ENCODE assay signal across 15 cellular contexts in the genomic region with DNA sequence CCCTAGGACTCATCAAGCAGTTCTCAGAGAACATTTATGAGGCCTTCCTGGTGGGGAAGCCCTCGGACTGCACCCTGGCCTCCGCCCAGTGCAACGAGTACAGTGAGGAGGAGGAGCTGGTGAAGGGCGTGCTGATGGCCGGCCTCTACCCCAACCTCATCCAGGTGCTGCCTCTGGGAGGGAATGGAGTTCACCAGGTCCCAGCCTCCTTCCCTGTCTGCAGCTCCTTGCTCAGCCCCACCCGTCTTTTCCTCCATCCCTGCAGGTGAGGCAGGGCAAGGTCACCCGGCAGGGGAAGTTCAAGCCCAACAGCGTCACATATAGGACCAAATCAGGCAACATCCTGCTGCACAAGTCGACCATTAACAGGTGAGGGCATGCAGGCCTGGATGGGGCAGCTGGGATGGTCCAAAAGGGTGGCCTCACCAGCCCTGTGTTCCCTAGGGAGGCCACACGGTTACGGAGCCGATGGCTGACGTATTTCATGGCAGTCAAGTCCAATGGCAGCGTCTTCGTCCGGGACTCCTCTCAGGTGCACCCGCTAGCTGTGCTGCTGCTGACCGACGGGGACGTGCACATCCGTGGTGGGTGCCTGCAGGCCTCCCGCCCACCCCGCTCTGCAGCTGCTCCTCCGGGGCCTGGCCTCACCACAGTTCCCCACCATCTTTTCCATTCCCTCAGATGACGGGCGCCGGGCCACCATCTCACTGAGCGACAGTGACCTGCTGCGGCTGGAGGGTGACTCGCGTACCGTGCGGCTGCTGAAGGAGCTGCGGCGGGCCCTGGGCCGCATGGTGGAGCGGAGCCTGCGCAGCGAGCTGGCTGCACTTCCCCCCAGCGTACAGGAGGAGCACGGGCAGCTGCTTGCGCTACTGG. TPM values are rescaled to one million over a fixed set of nuclear protein-coding genes. Genes with fewer than 3 reads are reported as not detected.
DNase-seq lines count a peak whose midpoint lies in the region; ATAC-seq, FAIRE-seq and TF ChIP-seq lines count a peak whose summit lies in the region.
"Had no signal": no experiment of that assay in that cellular context is flagged by ENCODE, and none has a peak within 500 bp of the region (broad histone marks: within the 10 kb centered on the region; RNA-seq: fewer than 3 reads in every experiment).

No MANE protein-coding gene starts in this region.

- TF ChIP-seq CTCF in GM23338 (conservative IDR thresholded peaks at IDR 0.05; ENCODE audit: low read depth in 2 of 2) (no peak), SK-N-SH (IDR thresholded peaks at IDR 0.05) (no peak), kidney (IDR thresholded peaks at IDR 0.05; ENCODE audit: borderline replicate concordance, extremely low read depth, insufficient read depth) (no peak), psoas muscle (IDR thresholded peaks at IDR 0.05) (no peak)

- H3K36me3 Mint-ChIP-seq in GM23338 (ENCODE audit: low read depth): peaks cover 77% of the 10 kb centered on the region

- DNase-seq in GM23338 (ENCODE audit: low spot score): no peak
- DNase-seq in SK-N-SH: peak; percentile 35
- peak; percentile 73 for DNase-seq in kidney
- no peak for DNase-seq in psoas muscle
- DNase-seq in globus pallidus (ENCODE audit: low spot score): no peak
- no peak for DNase-seq in NCI-H1417 (lab: John Stamatoyannopoulos, UW)
- DNase-seq: activated CD4-positive, CD25-positive, alpha-beta regulatory T cell; activated gamma-delta T cell treated with Interleukin-2 at 50 U/mL for 16 hours; MM.1S; NCI-H2029 treated with DMSO at 0.1 percent for 48 hours; NCI-H524 treated with DMSO at 0.1 percent for 48 hours; T-cell had no signal

- no peak overlapping the region for H3K27ac Mint-ChIP-seq in GM23338
- H3K27ac Mint-ChIP-seq: T-cell had no signal

- peaks cover 24% of the 10 kb centered on the region for H3K36me3 ChIP-seq in GM23338 (ENCODE audit: insufficient read depth)
- peaks cover 26 to 80% of the 10 kb centered on the region in 2 experiments for H3K36me3 ChIP-seq in SK-N-SH (replicated peaks in 1 of 2; ENCODE audit: control insufficient read depth in 1 of 2, insufficient read depth in 2 of 2, low read length in 1 of 2)
- peaks cover 27 to 61% of the 10 kb centered on the region in 2 donors for H3K36me3 ChIP-seq in kidney (ENCODE audit: control insufficient read depth in 1 of 2, insufficient read depth in 2 of 2, low read length in 2 of 2)
- peaks cover 11 to 100% of the 10 kb centered on the region in 2 donors for H3K36me3 ChIP-seq in psoas muscle (ENCODE audit: insufficient read depth in 1 of 2, low read depth in 1 of 2)

- 90% methylated on average over 37 of the region's 42 CpGs for WGBS in SK-N-SH (ENCODE audit: low lambda C conversion rate)
- WGBS in psoas muscle, 3 donors: 70 to 84% (median 75%) methylated on average over 35 to 42 of the region's 42 CpGs

- no peak for TF ChIP-seq RAD21 in SK-N-SH (IDR thresholded peaks at IDR 0.05; ENCODE audit: low read length)

- H3K27me3 ChIP-seq in GM23338 (ENCODE audit: insufficient read depth) (no peaks in the 10 kb centered on the region), SK-N-SH (ENCODE audit: insufficient read depth) (no peaks in the 10 kb centered on the region), psoas muscle (ENCODE audit: insufficient read depth in 3 of 3, low read length in 2 of 3) (no peaks in the 10 kb centered on the region)
- H3K27me3 ChIP-seq: ascending aorta, hepatocyte had no signal

- H4K20me1 ChIP-seq in GM23338 (replicated peaks; ENCODE audit: insufficient read depth) (peaks cover 23% of the 10 kb centered on the region), SK-N-SH (ENCODE audit: insufficient read depth) (peaks cover 29% of the 10 kb centered on the region; the same call in 1 of the 2 replicates)

- H3K4me1 Mint-ChIP-seq in GM23338: peaks cover 2% of the 10 kb centered on the region
- H3K4me1 Mint-ChIP-seq: T-cell had no signal

- no peaks in the 10 kb centered on the region for H3K9me3 ChIP-seq in SK-N-SH
- no peaks in the 10 kb centered on the region for H3K9me3 ChIP-seq in kidney (ENCODE audit: control insufficient read depth in 1 of 2, low read length in 2 of 2)
- no peaks in the 10 kb centered on the region for H3K9me3 ChIP-seq in psoas muscle
- H3K9me3 ChIP-seq: ascending aorta had no signal

- H3K79me2 ChIP-seq in GM23338 (replicated peaks; ENCODE audit: insufficient read depth) (no peaks in the 10 kb centered on the region), SK-N-SH (ENCODE audit: insufficient read depth) (no peaks in the 10 kb centered on the region)
- H3K79me2 ChIP-seq: hepatocyte had no signal

- H2AFZ ChIP-seq in GM23338 (no peak overlapping the region), SK-N-SH (ENCODE audit: low read depth) (no peak overlapping the region)
- H2AFZ ChIP-seq: hepatocyte had no signal

- FAIRE-seq in kidney (lab: Jason Lieb, UNC): no peak

- peak; percentile 1; the same call in 1 of the 3 replicates for ATAC-seq in GM23338
- ATAC-seq in psoas muscle: peak; percentile 5 to 22 (median 10)
- no peak for ATAC-seq in HG03342 (IDR thresholded peaks at IDR 0.05; ENCODE audit: unreplicated experiment)

- intact Hi-C loops in kidney (cut with DNase I): loop anchor here (10.0 kb wide), 2 partner anchors 135 to 305 kb away; no protein-coding TSS in a partner anchor
- intact Hi-C loops in psoas muscle (cut with DNase I): no loop called here

- H3K9ac ChIP-seq in SK-N-SH: no peak overlapping the region
- no peak overlapping the region for H3K9ac ChIP-seq in kidney (ENCODE audit: low read length in 2 of 2)

- H3K4me3 ChIP-seq in GM23338: no peak overlapping the region
- H3K4me3 ChIP-seq in SK-N-SH (ENCODE audit: low read depth in 2 of 2, low read length in 1 of 2): no peak overlapping the region
- no peak overlapping the region for H3K4me3 ChIP-seq in kidney (ENCODE audit: low read length in 2 of 2)
- no peak overlapping the region for H3K4me3 ChIP-seq in psoas muscle
- H3K4me3 ChIP-seq: ascending aorta, hepatocyte had no signal

- peaks cover 35% of the 10 kb centered on the region for H3K27me3 Mint-ChIP-seq in GM23338 (ENCODE audit: insufficient read depth, low read depth, poor library complexity)
- H3K27me3 Mint-ChIP-seq: T-cell had no signal

- H3K27ac ChIP-seq in GM23338 (ENCODE audit: low read depth): peak overlapping the region; percentile 50; the same call in 1 of the 2 replicates
- no peak overlapping the region; a peak in 1 of 4 replicates for H3K27ac ChIP-seq in SK-N-SH (ENCODE audit: low read depth in 2 of 2, low read length in 1 of 2)
- H3K27ac ChIP-seq in kidney (ENCODE audit: low read depth in 2 of 2, low read length in 2 of 2): no peak overlapping the region
- no peak overlapping the region for H3K27ac ChIP-seq in psoas muscle
- H3K27ac ChIP-seq: ascending aorta, hepatocyte had no signal

- H3F3A ChIP-seq in GM23338 (replicated peaks; ENCODE audit: low read depth) (peaks cover 28% of the 10 kb centered on the region), SK-N-SH (replicated peaks; ENCODE audit: insufficient read depth) (peaks cover 28% of the 10 kb centered on the region)

- H3K4me2 ChIP-seq in GM23338 (no peak overlapping the region), SK-N-SH (no peak overlapping the region)
- H3K4me2 ChIP-seq: hepatocyte had no signal

- no peaks in the 10 kb centered on the region for H3K4me1 ChIP-seq in GM23338 (ENCODE audit: insufficient read depth)
- no peaks in the 10 kb centered on the region for H3K4me1 ChIP-seq in SK-N-SH (ENCODE audit: control insufficient read depth in 1 of 2, insufficient read depth in 2 of 2, low read depth in 1 of 2, low read length in 1 of 2)
- H3K4me1 ChIP-seq in kidney (ENCODE audit: control insufficient read depth in 1 of 2, insufficient read depth in 1 of 2, low read depth in 1 of 2, low read length in 2 of 2): no peaks in the 10 kb centered on the region
- H3K4me1 ChIP-seq in psoas muscle: no peaks in the 10 kb centered on the region
- H3K4me1 ChIP-seq: ascending aorta had no signal

- TF ChIP-seq EP300 in SK-N-SH (IDR thresholded peaks at IDR 0.05; ENCODE audit: borderline replicate concordance in 1 of 2, low read depth in 1 of 2, low read length in 1 of 2): no peak

- no peak overlapping the region for H3K4me3 Mint-ChIP-seq in GM23338
- H3K4me3 Mint-ChIP-seq: T-cell had no signal

- POLR2A ChIA-PET in SK-N-SH (lab: Yijun Ruan, JAX): interaction anchor here (0.5 kb wide), 1 partner anchor 1136 kb away, joined by 4 read pairs; no protein-coding TSS in a partner anchor

- CTCF ChIA-PET in SK-N-SH (lab: Yijun Ruan, JAX): interaction anchor here (0.6 to 2.7 kb wide), 14 partner anchors 9 to 309 kb away, joined by 3 to 28 read pairs (median 4); no protein-coding TSS in a partner anchor

- no peaks in the 10 kb centered on the region for H3K9me3 Mint-ChIP-seq in GM23338
- H3K9me3 Mint-ChIP-seq: T-cell had no signal

- H3K9me2 ChIP-seq in GM23338 (ENCODE audit: insufficient read depth) (no peaks in the 10 kb centered on the region), SK-N-SH (no peaks in the 10 kb centered on the region)

TF ChIP-seq in GM23338, 12 proteins besides CTCF, POLR2A, EP300 and RAD21 (continues in another document):
- TF ChIP-seq ZNF331 (CRISPR knock-in tag; IDR thresholded peaks at IDR 0.05; ENCODE audit: low read depth) (no peak), POLR2AphosphoS5 (IDR thresholded peaks at IDR 0.05; ENCODE audit: low read depth) (no peak; the same call in 1 of the 2 replicates), CREB1 (CRISPR knock-in tag; IDR thresholded peaks at IDR 0.05; ENCODE audit: low read depth) (no peak), STAT1 (IDR thresholded peaks at IDR 0.05; ENCODE audit: unreplicated experiment) (no peak)

TF ChIP-seq in SK-N-SH, 30 proteins besides CTCF, POLR2A, EP300 and RAD21:
- TF ChIP-seq NRF1 (IDR thresholded peaks at IDR 0.05; ENCODE audit: low read depth, low read length) (no peak), POLR2AphosphoS5 (IDR thresholded peaks at IDR 0.05; ENCODE audit: low read depth, low read length) (0 out of 2 replicates have a peak, but pooled peaks have one; percentile 13)

RNA-seq across cellular contexts. Expression of gene DHX30, which starts 46.5 kb away (rescaled TPM):
- total RNA-seq in GM23338 (2014; rRNA removed; shearing (Covaris generic)): 113 and 125 TPM in 2 replicates
- polyA plus RNA-seq in GM23338 (2016; fragmentation: Nextera tagmentation; extraction: Ambion mirVana) (47.5 and 52.8 TPM in 2 replicates), SK-N-SH (2012; rRNA removed) (86.3 and 90.4 TPM in 2 replicates), kidney (ENCODE audit: insufficient read depth, low read depth, low replicate concordance) (37.8 TPM), psoas muscle (10 to 100 TPM; 40.6 to 57.2 (median 48.8) TPM)
- polyA plus RNA-seq in SK-N-SH (2012; cell fraction: cytosol; rRNA removed): 33.8 and 48.6 TPM in 2 replicates
- polyA plus RNA-seq in SK-N-SH (2012; cell fraction: nucleus; rRNA removed): 229 and 256 TPM in 2 replicates
- total RNA-seq in kidney (59.7 TPM), psoas muscle (10 to 100 TPM; 43.3 to 62.3 (median 52.3) TPM)

Comparison
In these comparisons a context has a peak if more than half of its experiments do, and no peak if none do; other contexts are left out.
1. DNase-seq: peak in SK-N-SH (single experiment) and kidney (single experiment); none in GM23338 (single experiment), psoas muscle (0 of 2), globus pallidus (single experiment) and NCI-H1417 (0 of 3).